Comparison of ENCODE assay signal across 10 cellular contexts in the genomic region with DNA sequence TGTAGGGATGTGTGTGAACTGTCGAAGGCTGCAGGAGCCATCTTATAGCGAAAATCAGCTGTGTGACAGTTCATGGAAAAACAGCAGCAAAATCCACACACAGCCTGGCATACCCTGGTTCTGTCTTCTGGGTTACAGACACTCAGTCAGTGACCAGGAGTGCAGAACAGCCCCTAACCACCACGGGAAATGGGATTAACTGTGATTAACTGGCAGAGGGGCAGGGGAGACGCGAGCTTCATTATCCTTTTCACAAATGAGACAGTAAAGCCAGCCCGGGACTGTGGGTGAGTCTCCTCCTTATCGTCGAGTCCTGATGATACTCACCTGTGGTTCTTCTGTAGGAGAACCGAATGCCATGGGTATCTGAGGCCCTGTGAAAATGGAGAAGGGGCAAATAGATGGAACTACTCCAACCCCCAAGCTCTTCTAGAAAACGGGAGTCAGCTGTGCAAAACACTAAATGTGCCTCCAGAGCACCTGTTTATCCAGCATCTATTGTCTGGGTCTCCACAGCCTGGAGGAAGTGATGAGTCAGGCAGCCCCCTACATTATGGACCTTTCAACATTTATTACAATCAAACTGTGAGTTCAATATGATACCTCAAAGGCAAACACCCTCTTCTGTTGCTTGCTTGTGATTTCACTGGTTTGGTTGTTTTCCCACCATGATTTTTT. TPM values are rescaled to one million over a fixed set of nuclear protein-coding genes. Genes with fewer than 3 reads are reported as not detected.
A peak's percentile ranks its signal among the peaks of the same experiment; 100 is the strongest.
DNase-seq lines count a peak whose midpoint lies in the region; ATAC-seq and TF ChIP-seq lines count a peak whose summit lies in the region.
"Had no signal": no experiment of that assay in that cellular context is flagged by ENCODE, and none has a peak within 500 bp of the region (broad histone marks: within the 10 kb centered on the region; RNA-seq: fewer than 3 reads in every experiment).

No MANE protein-coding gene starts in this region.

- no peaks in the 10 kb centered on the region for H3K36me3 ChIP-seq in thoracic aorta

- H3K9me3 Mint-ChIP-seq in activated CD4-positive, alpha-beta T cell treated with anti-CD3 and anti-CD28 coated beads for 36 hours (ENCODE audit: low read depth) = no peaks in the 10 kb centered on the region
- no peaks in the 10 kb centered on the region for H3K9me3 Mint-ChIP-seq in activated CD8-positive, alpha-beta T cell treated with anti-CD3 and anti-CD28 coated beads, Interleukin-2, amount 10 ng/mL, durations not matched to agents 7 days and 5 days (ENCODE audit: insufficient read depth)
- H3K9me3 Mint-ChIP-seq in type B pancreatic cell = peaks cover 6% of the 10 kb centered on the region

- H3K27me3 Mint-ChIP-seq in activated CD4-positive, alpha-beta T cell treated with anti-CD3 and anti-CD28 coated beads for 36 hours = no peaks in the 10 kb centered on the region
- peaks cover 13% of the 10 kb centered on the region for H3K27me3 Mint-ChIP-seq in activated CD8-positive, alpha-beta T cell treated with anti-CD3 and anti-CD28 coated beads, Interleukin-2, amount 10 ng/mL, durations not matched to agents 7 days and 5 days (ENCODE audit: low read depth)
- peaks cover 11% of the 10 kb centered on the region for H3K27me3 Mint-ChIP-seq in type B pancreatic cell

- no peak for DNase-seq in activated CD4-positive, alpha-beta T cell treated with anti-CD3 and anti-CD28 coated beads for 36 hours
- no peak for DNase-seq in activated CD4-positive, alpha-beta T cell treated with anti-CD3 and anti-CD28 coated beads for 4 hours
- no peak for DNase-seq in activated CD8-positive, alpha-beta T cell treated with anti-CD3 and anti-CD28 coated beads, Interleukin-2, amount 10 ng/mL, durations not matched to agents 7 days and 5 days
- DNase-seq in lung microvascular endothelial cell (ENCODE audit: low read depth in 2 of 2) (peak; percentile 42 to 55), thoracic aorta (ENCODE audit: low spot score) (no peak), type B pancreatic cell (ENCODE audit: extremely low spot score, unreplicated experiment) (no peak)
- DNase-seq: cortex of kidney had no signal

- peak overlapping the region; percentile 25 for H3K4me3 Mint-ChIP-seq in activated CD4-positive, alpha-beta T cell treated with anti-CD3 and anti-CD28 coated beads for 36 hours
- H3K4me3 Mint-ChIP-seq in activated CD8-positive, alpha-beta T cell treated with anti-CD3 and anti-CD28 coated beads, Interleukin-2, amount 10 ng/mL, durations not matched to agents 7 days and 5 days = peak overlapping the region; percentile 45
- H3K4me3 Mint-ChIP-seq in type B pancreatic cell = no peak overlapping the region

- H3K4me1 ChIP-seq in thoracic aorta (ENCODE audit: control insufficient read depth in 1 of 2, low read depth in 2 of 2) = peaks cover 42 to 56% of the 10 kb centered on the region in 2 donors

- CTCF ChIA-PET in activated CD4-positive, alpha-beta T cell treated with anti-CD3 and anti-CD28 coated beads for 36 hours (lab: Charles Lee) = interaction anchor here (0.7 to 1.6 kb wide), 5 partner anchors 13 to 495 kb away, joined by 3 to 5 read pairs (median 3); no protein-coding TSS in a partner anchor
- CTCF ChIA-PET in activated CD8-positive, alpha-beta T cell treated with anti-CD3 and anti-CD28 coated beads, Interleukin-2, amount 10 ng/mL, durations not matched to agents 7 days and 5 days (lab: Charles Lee) = interaction anchor here (1.3 to 1.8 kb wide), 2 partner anchors 36 to 127 kb away, joined by 3 to 6 read pairs; no protein-coding TSS in a partner anchor

- H3K9me3 ChIP-seq in thoracic aorta = no peaks in the 10 kb centered on the region

- H3K4me3 ChIP-seq in thoracic aorta = no peak overlapping the region

- H3K36me3 Mint-ChIP-seq in activated CD4-positive, alpha-beta T cell treated with anti-CD3 and anti-CD28 coated beads for 36 hours (ENCODE audit: low read depth) = no peaks in the 10 kb centered on the region
- no peaks in the 10 kb centered on the region for H3K36me3 Mint-ChIP-seq in activated CD8-positive, alpha-beta T cell treated with anti-CD3 and anti-CD28 coated beads, Interleukin-2, amount 10 ng/mL, durations not matched to agents 7 days and 5 days (ENCODE audit: low read depth)
- H3K36me3 Mint-ChIP-seq in type B pancreatic cell = no peaks in the 10 kb centered on the region

- intact Hi-C loops in activated CD4-positive, alpha-beta T cell treated with anti-CD3 and anti-CD28 coated beads for 36 hours (cut with DNase I, micrococcal nuclease) = no loop called here

- H3K27me3 ChIP-seq in thoracic aorta (replicated peaks; ENCODE audit: insufficient read depth) = no peaks in the 10 kb centered on the region

- no peak for TF ChIP-seq CTCF in thoracic aorta (IDR thresholded peaks at IDR 0.05)
- no peak for TF ChIP-seq CTCF in type B pancreatic cell (conservative IDR thresholded peaks at IDR 0.05)

- no peak overlapping the region for H3K27ac Mint-ChIP-seq in activated CD4-positive, alpha-beta T cell treated with anti-CD3 and anti-CD28 coated beads for 36 hours
- H3K27ac Mint-ChIP-seq in activated CD8-positive, alpha-beta T cell treated with anti-CD3 and anti-CD28 coated beads, Interleukin-2, amount 10 ng/mL, durations not matched to agents 7 days and 5 days = no peak overlapping the region
- H3K27ac Mint-ChIP-seq in type B pancreatic cell = no peak overlapping the region

- ATAC-seq in activated CD4-positive, alpha-beta T cell treated with anti-CD3 and anti-CD28 coated beads for 36 hours = peak; percentile 16
- ATAC-seq in activated CD8-positive, alpha-beta T cell treated with anti-CD3 and anti-CD28 coated beads, Interleukin-2, amount 10 ng/mL, durations not matched to agents 7 days and 5 days = peak; percentile 29
- no peak for ATAC-seq in thoracic aorta (ENCODE audit: insufficient number of reproducible peaks, low FRiP score, low read depth)
- ATAC-seq in HG03520 (IDR thresholded peaks at IDR 0.05; ENCODE audit: unreplicated experiment) = no peak
- ATAC-seq in HG03039 (IDR thresholded peaks at IDR 0.05; ENCODE audit: unreplicated experiment) = no peak

- POLR2A ChIA-PET in activated CD4-positive, alpha-beta T cell treated with anti-CD3 and anti-CD28 coated beads for 36 hours (lab: Charles Lee) = no interaction called here
- POLR2A ChIA-PET in activated CD8-positive, alpha-beta T cell treated with anti-CD3 and anti-CD28 coated beads, Interleukin-2, amount 10 ng/mL, durations not matched to agents 7 days and 5 days (lab: Charles Lee) = interaction anchor here (2.2 kb wide), 1 partner anchor 14 kb away, joined by 6 read pairs; no protein-coding TSS in a partner anchor

- H3K27ac ChIP-seq in thoracic aorta = peak overlapping the region; percentile 89 to 95

- H3K4me1 Mint-ChIP-seq in activated CD4-positive, alpha-beta T cell treated with anti-CD3 and anti-CD28 coated beads for 36 hours = peaks cover 37% of the 10 kb centered on the region
- H3K4me1 Mint-ChIP-seq in activated CD8-positive, alpha-beta T cell treated with anti-CD3 and anti-CD28 coated beads, Interleukin-2, amount 10 ng/mL, durations not matched to agents 7 days and 5 days (ENCODE audit: low read depth) = peaks cover 37% of the 10 kb centered on the region
- peaks cover 20% of the 10 kb centered on the region for H3K4me1 Mint-ChIP-seq in type B pancreatic cell (ENCODE audit: unreplicated experiment)

RNA-seq across cellular contexts. Expression of a gene that starts 9.9 kb away (rescaled TPM):
- total RNA-seq in activated CD4-positive, alpha-beta T cell treated with anti-CD3 and anti-CD28 coated beads for 36 hours = 100 to 1,000 TPM; 234 to 235 TPM
- 100 to 1,000 TPM; 189 to 207 TPM for total RNA-seq in activated CD8-positive, alpha-beta T cell treated with anti-CD3 and anti-CD28 coated beads, Interleukin-2, amount 10 ng/mL, durations not matched to agents 7 days and 5 days
- 89.3 and 96.1 TPM in 2 replicates for total RNA-seq in lung microvascular endothelial cell
- total RNA-seq in thoracic aorta = 100 to 1,000 TPM; 196 to 244 TPM
- total RNA-seq in type B pancreatic cell (ENCODE audit: low replicate concordance) = 53.8 and 73.2 TPM in 2 replicates

RNA-seq across cellular contexts. Expression of a gene that starts 26.9 kb away (rescaled TPM):
- total RNA-seq in activated CD4-positive, alpha-beta T cell treated with anti-CD3 and anti-CD28 coated beads for 36 hours = under 1 TPM; 0.18 to 0.30 TPM
- under 1 TPM; 0.16 to 0.61 TPM for total RNA-seq in activated CD8-positive, alpha-beta T cell treated with anti-CD3 and anti-CD28 coated beads, Interleukin-2, amount 10 ng/mL, durations not matched to agents 7 days and 5 days
- total RNA-seq in lung microvascular endothelial cell = 10.9 and 12.6 TPM in 2 replicates
- 1 to 10 TPM; 6.4 to 6.5 TPM for total RNA-seq in thoracic aorta
- 18.4 and 21.6 TPM in 2 replicates for total RNA-seq in type B pancreatic cell (ENCODE audit: low replicate concordance)
- total RNA-seq: HT1080 had no signal

RNA-seq across cellular contexts. Expression of a gene that starts 51.1 kb away (rescaled TPM):
- total RNA-seq in activated CD4-positive, alpha-beta T cell treated with anti-CD3 and anti-CD28 coated beads for 36 hours = not detected
- total RNA-seq in activated CD8-positive, alpha-beta T cell treated with anti-CD3 and anti-CD28 coated beads, Interleukin-2, amount 10 ng/mL, durations not matched to agents 7 days and 5 days = not detected
- total RNA-seq in lung microvascular endothelial cell = not detected in 2 replicates
- total RNA-seq in thoracic aorta = not detected
- total RNA-seq in type B pancreatic cell (ENCODE audit: low replicate concordance) = not detected in 2 replicates
- total RNA-seq: HT1080 had no signal

Comparison
In these comparisons a context has a peak if more than half of its experiments do, and no peak if none do; other contexts are left out.
1. ATAC-seq: peak in activated CD4-positive, alpha-beta T cell treated with anti-CD3 and anti-CD28 coated beads for 36 hours (single experiment) and activated CD8-positive, alpha-beta T cell treated with anti-CD3 and anti-CD28 coated beads, Interleukin-2, amount 10 ng/mL, durations not matched to agents 7 days and 5 days (single experiment); none in thoracic aorta (single experiment), HG03520 (single experiment) and HG03039 (single experiment).
2. DNase-seq: peak in lung microvascular endothelial cell (2 of 2); none in activated CD4-positive, alpha-beta T cell treated with anti-CD3 and anti-CD28 coated beads for 36 hours (single experiment), activated CD4-positive, alpha-beta T cell treated with anti-CD3 and anti-CD28 coated beads for 4 hours (0 of 2), activated CD8-positive, alpha-beta T cell treated with anti-CD3 and anti-CD28 coated beads, Interleukin-2, amount 10 ng/mL, durations not matched to agents 7 days and 5 days (single experiment), thoracic aorta (single experiment) and type B pancreatic cell (single experiment).